1 cellular context compared by ENCODE assay signal in the genomic region with DNA sequence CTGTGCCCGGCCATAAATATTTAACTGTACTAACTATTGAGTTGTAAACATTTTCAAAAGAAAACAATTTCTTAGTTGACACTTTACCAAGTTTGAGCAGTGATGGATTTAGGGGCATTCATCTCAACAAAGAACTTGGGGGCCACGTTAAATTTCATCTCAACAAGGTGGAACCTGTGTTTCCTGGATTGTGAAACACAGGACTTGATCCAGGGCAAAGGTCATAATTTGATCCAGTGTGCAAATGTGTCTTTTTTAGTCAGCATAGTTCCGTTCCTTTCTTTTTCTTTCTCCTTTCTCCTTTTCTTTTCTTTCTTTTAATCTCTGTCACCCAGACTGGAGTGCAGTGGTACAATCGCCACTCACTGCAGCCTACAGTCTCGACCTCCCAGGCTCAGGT.
TF ChIP-seq lines count a peak whose summit lies in the region.

No MANE protein-coding gene starts in this region.

TF ChIP-seq in liver, 16 proteins besides CTCF, POLR2A, EP300 and RAD21:
- TF ChIP-seq, protein P1, sequence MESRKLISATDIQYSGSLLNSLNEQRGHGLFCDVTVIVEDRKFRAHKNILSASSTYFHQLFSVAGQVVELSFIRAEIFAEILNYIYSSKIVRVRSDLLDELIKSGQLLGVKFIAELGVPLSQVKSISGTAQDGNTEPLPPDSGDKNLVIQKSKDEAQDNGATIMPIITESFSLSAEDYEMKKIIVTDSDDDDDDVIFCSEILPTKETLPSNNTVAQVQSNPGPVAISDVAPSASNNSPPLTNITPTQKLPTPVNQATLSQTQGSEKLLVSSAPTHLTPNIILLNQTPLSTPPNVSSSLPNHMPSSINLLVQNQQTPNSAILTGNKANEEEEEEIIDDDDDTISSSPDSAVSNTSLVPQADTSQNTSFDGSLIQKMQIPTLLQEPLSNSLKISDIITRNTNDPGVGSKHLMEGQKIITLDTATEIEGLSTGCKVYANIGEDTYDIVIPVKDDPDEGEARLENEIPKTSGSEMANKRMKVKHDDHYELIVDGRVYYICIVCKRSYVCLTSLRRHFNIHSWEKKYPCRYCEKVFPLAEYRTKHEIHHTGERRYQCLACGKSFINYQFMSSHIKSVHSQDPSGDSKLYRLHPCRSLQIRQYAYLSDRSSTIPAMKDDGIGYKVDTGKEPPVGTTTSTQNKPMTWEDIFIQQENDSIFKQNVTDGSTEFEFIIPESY (IDR thresholded peaks at IDR 0.05): no peak
- TF ChIP-seq RXRA (IDR thresholded peaks at IDR 0.05) (peak; percentile 63 to 64), HNF4A (conservative IDR thresholded peaks at IDR 0.05) (peak; percentile 88 to 92), NR2F2 (IDR thresholded peaks at IDR 0.05) (no peak), HNF4G (IDR thresholded peaks at IDR 0.05) (peak; percentile 69), EGR1 (IDR thresholded peaks at IDR 0.05; ENCODE audit: low read depth in 2 of 2) (no peak), FOXA1 (IDR thresholded peaks at IDR 0.05) (no peak), JUND (IDR thresholded peaks at IDR 0.05) (no peak), YY1 (IDR thresholded peaks at IDR 0.05) (peak; percentile 18), REST (IDR thresholded peaks at IDR 0.05) (no peak), GABPA (IDR thresholded peaks at IDR 0.05 in 1 of 2, conservative IDR thresholded peaks at IDR 0.05 in 1 of 2) (no peak), TAF1 (conservative IDR thresholded peaks at IDR 0.05) (no peak), SP1 (IDR thresholded peaks at IDR 0.05) (peak; percentile 77), FOXA2 (IDR thresholded peaks at IDR 0.05) (no peak)
- TF ChIP-seq, protein P2, sequence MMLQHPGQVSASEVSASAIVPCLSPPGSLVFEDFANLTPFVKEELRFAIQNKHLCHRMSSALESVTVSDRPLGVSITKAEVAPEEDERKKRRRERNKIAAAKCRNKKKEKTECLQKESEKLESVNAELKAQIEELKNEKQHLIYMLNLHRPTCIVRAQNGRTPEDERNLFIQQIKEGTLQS (IDR thresholded peaks at IDR 0.05): no peak
- TF ChIP-seq, protein P3, sequence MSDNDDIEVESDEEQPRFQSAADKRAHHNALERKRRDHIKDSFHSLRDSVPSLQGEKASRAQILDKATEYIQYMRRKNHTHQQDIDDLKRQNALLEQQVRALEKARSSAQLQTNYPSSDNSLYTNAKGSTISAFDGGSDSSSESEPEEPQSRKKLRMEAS (IDR thresholded peaks at IDR 0.05): peak; percentile 46
